ENCODE assay signal across 12 cellular contexts in the genomic region with DNA sequence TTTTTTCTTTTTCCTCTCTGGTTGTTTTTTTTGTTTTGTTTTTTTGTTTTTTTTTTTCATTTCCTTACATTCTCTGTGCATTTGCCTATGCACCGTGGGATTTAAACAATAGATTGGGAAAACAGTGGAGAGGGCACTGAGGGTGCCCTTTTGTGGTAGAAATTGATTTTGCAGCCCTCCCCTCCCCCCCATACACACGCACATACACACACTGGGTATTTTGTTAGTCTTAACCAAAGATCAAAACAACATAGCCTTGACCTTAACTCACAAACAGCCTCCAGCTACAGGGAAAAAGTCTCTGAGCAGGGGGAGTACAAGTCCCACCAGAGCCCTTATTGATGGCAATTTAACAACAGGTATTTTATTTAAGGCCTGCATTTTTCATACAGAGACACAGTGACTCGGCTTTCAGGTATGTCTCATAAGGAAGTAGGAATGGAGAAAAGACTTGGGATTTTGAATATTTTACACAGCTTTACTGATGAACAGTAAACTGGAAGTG.
DNase-seq lines count a peak whose midpoint lies in the region; ATAC-seq and TF ChIP-seq lines count a peak whose summit lies in the region.
"Had no signal": no experiment of that assay in that cellular context is flagged by ENCODE, and none has a peak within 500 bp of the region (broad histone marks: within the 10 kb centered on the region; RNA-seq: fewer than 3 reads in every experiment).

No MANE protein-coding gene starts in this region.

- peaks cover 0 to 30% (median 12%) of the 10 kb centered on the region in 4 donors for H3K4me1 ChIP-seq in right lobe of liver
- H3K4me1 ChIP-seq: pancreas had no signal

- H3K9me3 ChIP-seq in AG04450 (ENCODE audit: control insufficient read depth, insufficient read depth, low read length) (no peaks in the 10 kb centered on the region; the same call in 1 of the 2 replicates), right lobe of liver (no peaks in the 10 kb centered on the region)
- H3K9me3 ChIP-seq: gastroesophageal sphincter, pancreas had no signal

- POLR2A ChIA-PET in AG04450 (lab: Yijun Ruan, JAX): no interaction called here

- intact Hi-C loops in right lobe of liver (cut with DNase I): no loop called here

- ATAC-seq in right lobe of liver: peak; percentile 39 to 59 (median 48)
- ATAC-seq: T-cell had no signal

- WGBS in right lobe of liver (ENCODE audit: insufficient coverage, low coverage, low lambda C conversion rate, missing lambda C conversion rate): 37% methylated on average over 3 of the region's 3 CpGs

- H3K27me3 ChIP-seq in AG04450 (ENCODE audit: control insufficient read depth, insufficient read depth, low read length) (no peaks in the 10 kb centered on the region), right lobe of liver (no peaks in the 10 kb centered on the region)
- H3K27me3 ChIP-seq: gastroesophageal sphincter, pancreas had no signal

- H3K4me3 ChIP-seq in AG04450 (ENCODE audit: low read depth, low read length): no peak overlapping the region
- no peak overlapping the region for H3K4me3 ChIP-seq in choroid plexus epithelial cell (ENCODE audit: low read depth, low read length)
- H3K4me3 ChIP-seq in right lobe of liver: no peak overlapping the region
- H3K4me3 ChIP-seq: gastroesophageal sphincter, pancreas had no signal

- no peak overlapping the region for H3K27ac ChIP-seq in AG04450 (ENCODE audit: low read depth, low read length)
- H3K27ac ChIP-seq in right lobe of liver: peak overlapping the region in 2 of 3 donors; percentile 75 to 88
- H3K27ac ChIP-seq: gastroesophageal sphincter, pancreas had no signal

- no peak for TF ChIP-seq POLR2A in right lobe of liver (IDR thresholded peaks at IDR 0.05)

- CTCF ChIA-PET in AG04450 (lab: Charles Lee): no interaction called here

- DNase-seq in AG04450 (ENCODE audit: low read depth, low spot score) (peak; percentile 15), LoVo (ENCODE audit: low spot score) (peak; percentile 49), choroid plexus epithelial cell (ENCODE audit: low read depth) (peak; percentile 57), right lobe of liver (no peak), T-helper 9 cell (no peak)
- no peak for DNase-seq in activated CD4-positive, alpha-beta T cell treated with anti-CD3 and anti-CD28 coated beads for 4 hours
- no peak for DNase-seq in effector CD4-positive, alpha-beta T cell
- no peak for DNase-seq in activated effector memory CD4-positive, alpha-beta T cell treated with anti-CD3 and anti-CD28 coated beads, Interleukin-2, amount 50 U/mL, for 16 hours
- DNase-seq: activated CD4-positive, CD25-positive, alpha-beta regulatory T cell treated with anti-CD3 and anti-CD28 coated beads, Interleukin-2, amount 50 U/mL, for 72 hours; pancreas; T-cell had no signal

- no peaks in the 10 kb centered on the region for H3K36me3 ChIP-seq in right lobe of liver
- H3K36me3 ChIP-seq: gastroesophageal sphincter, pancreas had no signal

- TF ChIP-seq CTCF in AG04450 (IDR thresholded peaks at IDR 0.05; ENCODE audit: low read depth, low read length) (no peak), choroid plexus epithelial cell (conservative IDR thresholded peaks at IDR 0.05; ENCODE audit: low read depth, low read length) (no peak), right lobe of liver (IDR thresholded peaks at IDR 0.05) (no peak)

Comparison
In these comparisons a context has a peak if more than half of its experiments do, and no peak if none do; other contexts are left out.
1. DNase-seq: peak in AG04450 (single experiment), LoVo (single experiment) and choroid plexus epithelial cell (single experiment); none in right lobe of liver (0 of 3), activated CD4-positive, alpha-beta T cell treated with anti-CD3 and anti-CD28 coated beads for 4 hours (0 of 2), T-helper 9 cell (single experiment), effector CD4-positive, alpha-beta T cell (single experiment) and activated effector memory CD4-positive, alpha-beta T cell treated with anti-CD3 and anti-CD28 coated beads, Interleukin-2, amount 50 U/mL, for 16 hours (single experiment).